Comparison of ENCODE assay signal across 8 cellular contexts in the genomic region with DNA sequence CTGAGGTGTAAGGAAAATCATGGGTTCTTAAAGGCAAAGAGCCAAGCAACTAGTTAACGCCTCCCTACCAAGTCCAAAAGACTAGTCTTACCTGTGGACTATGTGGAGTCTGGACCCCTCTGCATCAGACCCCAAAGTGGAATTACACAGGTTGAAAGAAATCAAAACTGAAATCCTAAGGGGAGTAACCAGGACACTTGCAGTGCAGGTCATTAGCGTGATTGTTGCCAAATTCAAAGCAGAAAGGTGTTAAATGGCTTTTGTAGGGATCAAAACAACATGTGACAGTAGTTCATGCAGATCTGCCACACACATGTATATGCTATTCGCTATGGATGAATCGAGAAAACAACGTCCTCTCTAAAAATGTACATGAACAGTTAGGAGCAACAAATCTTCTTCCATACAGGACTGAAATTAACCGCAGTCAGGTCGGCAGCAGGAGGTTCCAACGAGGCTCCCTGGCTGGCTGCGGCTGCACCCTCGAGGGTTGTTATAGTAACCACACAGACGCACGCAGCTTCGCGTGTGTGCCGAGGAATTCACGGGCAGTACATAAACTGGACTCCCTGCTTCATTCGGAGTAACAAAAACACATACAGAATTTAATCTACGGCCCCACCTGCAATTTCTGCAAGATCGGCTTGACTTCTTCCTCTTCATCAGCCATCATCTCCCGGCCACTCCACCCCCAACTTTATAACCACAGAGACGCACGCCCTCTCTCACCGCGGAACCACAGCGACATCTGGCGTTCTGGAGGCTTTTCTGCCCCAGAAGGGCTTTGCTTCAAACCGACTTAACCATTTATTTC. TPM values are rescaled to one million over a fixed set of nuclear protein-coding genes. Genes with fewer than 3 reads are reported as not detected.
DNase-seq lines count a peak whose midpoint lies in the region; ATAC-seq and TF ChIP-seq lines count a peak whose summit lies in the region.

A gene with protein sequence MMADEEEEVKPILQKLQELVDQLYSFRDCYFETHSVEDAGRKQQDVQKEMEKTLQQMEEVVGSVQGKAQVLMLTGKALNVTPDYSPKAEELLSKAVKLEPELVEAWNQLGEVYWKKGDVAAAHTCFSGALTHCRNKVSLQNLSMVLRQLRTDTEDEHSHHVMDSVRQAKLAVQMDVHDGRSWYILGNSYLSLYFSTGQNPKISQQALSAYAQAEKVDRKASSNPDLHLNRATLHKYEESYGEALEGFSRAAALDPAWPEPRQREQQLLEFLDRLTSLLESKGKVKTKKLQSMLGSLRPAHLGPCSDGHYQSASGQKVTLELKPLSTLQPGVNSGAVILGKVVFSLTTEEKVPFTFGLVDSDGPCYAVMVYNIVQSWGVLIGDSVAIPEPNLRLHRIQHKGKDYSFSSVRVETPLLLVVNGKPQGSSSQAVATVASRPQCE (minus strand): TSS at position 687 of the 814 bp plus-strand sequence. CDS start 14 bp downstream, at position 673.

- POLR2A ChIA-PET in PC-3 (lab: Charles Lee; ENCODE audit: unreplicated experiment): no interaction called here

- intact Hi-C loops in PC-3 (cut with micrococcal nuclease): no loop called here
- intact Hi-C loops in esophagus muscularis mucosa (cut with DNase I): no loop called here

- TF ChIP-seq POLR2A in esophagus muscularis mucosa (IDR thresholded peaks at IDR 0.05; ENCODE audit: low read depth): no peak

- H3K79me2 ChIP-seq in PC-3 (ENCODE audit: low read length): peaks cover 25% of the 10 kb centered on the region

- peaks cover 19% of the 10 kb centered on the region for H3K4me1 ChIP-seq in PC-3 (ENCODE audit: insufficient read depth, low read length)
- peaks cover 13 to 22% (median 14%) of the 10 kb centered on the region in 4 donors for H3K4me1 ChIP-seq in esophagus muscularis mucosa
- peaks cover 10 to 20% of the 10 kb centered on the region in 2 donors for H3K4me1 ChIP-seq in muscle layer of duodenum (ENCODE audit: control insufficient read depth in 1 of 2, insufficient read depth in 2 of 2, low read length in 2 of 2)

- peak within 1 kb of the TSS; percentile 92 for H3K4me2 ChIP-seq in PC-3 (ENCODE audit: low read length)

- H3K27ac ChIP-seq in PC-3 (ENCODE audit: low read length) (no peak within 1 kb of the TSS), esophagus muscularis mucosa (replicated peaks in 1 of 4) (peak within 1 kb of the TSS; percentile 49 to 62 (median 56)), muscle layer of duodenum (ENCODE audit: low read length) (no peak within 1 kb of the TSS)

- TSS peak; percentile 79 for BruUV-seq in PC-3 (replicated peaks; lab: Mats Ljungman, UMichigan)

- ATAC-seq in GM21576 (IDR thresholded peaks at IDR 0.05; ENCODE audit: unreplicated experiment): peak; percentile 95
- ATAC-seq in PC-3: peak; percentile 94

- H3K4me3 ChIP-seq in Jurkat, Clone E6-1 (ENCODE audit: low read length): peak within 1 kb of the TSS; percentile 79
- H3K4me3 ChIP-seq in PC-3 (ENCODE audit: low read length): peak within 1 kb of the TSS; percentile 81
- H3K4me3 ChIP-seq in esophagus muscularis mucosa: peak within 1 kb of the TSS; percentile 62 to 78 (median 73)
- peak within 1 kb of the TSS; percentile 88 to 89 for H3K4me3 ChIP-seq in muscle layer of duodenum (ENCODE audit: low read depth in 1 of 2, low read length in 2 of 2)

- TF ChIP-seq EP300 in esophagus muscularis mucosa (IDR thresholded peaks at IDR 0.05): no peak

- peak; percentile 66 for DNase-seq in DMS153 treated with DMSO at 0.1 percent for 48 hours (lab: John Stamatoyannopoulos, UW; ENCODE audit: unreplicated experiment)
- DNase-seq in Jurkat, Clone E6-1 (ENCODE audit: low read depth, low spot score): peak; percentile 90
- DNase-seq in PC-3: peak; percentile 93
- DNase-seq in activated T-cell treated with anti-CD3 and anti-CD28 coated beads for 48 hours (ENCODE audit: low read depth): peak; percentile 81
- peak; percentile 97 for DNase-seq in esophagus muscularis mucosa (ENCODE audit: extremely low spot score)
- peak; percentile 79 to 84 for DNase-seq in stimulated activated CD8-positive, alpha-beta memory T cell treated with anti-CD3 and anti-CD28 coated beads, Interleukin-7, amount 100 ng/mL, for 4 hours (ENCODE audit: low read depth in 2 of 2)

- H4K20me1 ChIP-seq in PC-3 (ENCODE audit: low read length): no peaks in the 10 kb centered on the region

- no peaks in the 10 kb centered on the region for H3K27me3 ChIP-seq in PC-3 (ENCODE audit: low read length)
- H3K27me3 ChIP-seq in esophagus muscularis mucosa: no peaks in the 10 kb centered on the region
- H3K27me3 ChIP-seq in muscle layer of duodenum (ENCODE audit: low read depth, low read length): no peaks in the 10 kb centered on the region

- no peaks in the 10 kb centered on the region for H3F3A ChIP-seq in PC-3 (ENCODE audit: low read length, unreplicated experiment)

- 1% methylated on average over 27 of the region's 27 CpGs for WGBS in esophagus muscularis mucosa

- H3K9me2 ChIP-seq in PC-3 (replicated peaks; ENCODE audit: low read length): no peaks in the 10 kb centered on the region

- peak within 1 kb of the TSS; percentile 54 for H3K9ac ChIP-seq in PC-3 (ENCODE audit: low read length)

- TF ChIP-seq CTCF in PC-3 (conservative IDR thresholded peaks at IDR 0.05; ENCODE audit: low read depth, low read length) (peak; percentile 97), esophagus muscularis mucosa (IDR thresholded peaks at IDR 0.05) (peak; percentile 88 to 93 (median 92))

- CTCF ChIA-PET in PC-3 (lab: Charles Lee): no interaction called here

- H3K9me3 ChIP-seq in PC-3 (ENCODE audit: low read length) (no peaks in the 10 kb centered on the region), esophagus muscularis mucosa (no peaks in the 10 kb centered on the region), muscle layer of duodenum (ENCODE audit: control insufficient read depth in 1 of 2, low read length in 2 of 2) (no peaks in the 10 kb centered on the region)

- no peaks in the 10 kb centered on the region for H3K36me3 ChIP-seq in PC-3 (ENCODE audit: low read depth, low read length)
- peaks cover 5 to 20% (median 13%) of the 10 kb centered on the region in 4 donors for H3K36me3 ChIP-seq in esophagus muscularis mucosa
- peaks cover 13 to 16% of the 10 kb centered on the region in 2 donors for H3K36me3 ChIP-seq in muscle layer of duodenum (ENCODE audit: control insufficient read depth in 1 of 2, insufficient read depth in 2 of 2, low read length in 2 of 2)

- H2AFZ ChIP-seq in PC-3 (ENCODE audit: low read length): peak within 1 kb of the TSS; percentile 78

RNA-seq across cellular contexts. Expression of the gene that starts here (rescaled TPM):
- 36.4 TPM for polyA plus RNA-seq in Jurkat, Clone E6-1 (2012; ENCODE audit: insufficient read depth, insufficient read length)
- total RNA-seq in PC-3 (2014; rRNA removed) (9.8 and 23.3 TPM in 2 replicates), esophagus muscularis mucosa (1 to 10 TPM; 5.5 to 8.6 (median 6.5) TPM)

Comparison
In these comparisons a context has a peak if more than half of its experiments do, and no peak if none do; other contexts are left out.
1. H3K27ac ChIP-seq: peak in esophagus muscularis mucosa (4 of 4); none in PC-3 (single experiment) and muscle layer of duodenum (single experiment).
2. Peak in every context shown above with its lines, with median percentiles within 50 percentile points of each other: DNase-seq and H3K4me3 ChIP-seq.